1 cellular context compared by ENCODE assay signal in the genomic region with DNA sequence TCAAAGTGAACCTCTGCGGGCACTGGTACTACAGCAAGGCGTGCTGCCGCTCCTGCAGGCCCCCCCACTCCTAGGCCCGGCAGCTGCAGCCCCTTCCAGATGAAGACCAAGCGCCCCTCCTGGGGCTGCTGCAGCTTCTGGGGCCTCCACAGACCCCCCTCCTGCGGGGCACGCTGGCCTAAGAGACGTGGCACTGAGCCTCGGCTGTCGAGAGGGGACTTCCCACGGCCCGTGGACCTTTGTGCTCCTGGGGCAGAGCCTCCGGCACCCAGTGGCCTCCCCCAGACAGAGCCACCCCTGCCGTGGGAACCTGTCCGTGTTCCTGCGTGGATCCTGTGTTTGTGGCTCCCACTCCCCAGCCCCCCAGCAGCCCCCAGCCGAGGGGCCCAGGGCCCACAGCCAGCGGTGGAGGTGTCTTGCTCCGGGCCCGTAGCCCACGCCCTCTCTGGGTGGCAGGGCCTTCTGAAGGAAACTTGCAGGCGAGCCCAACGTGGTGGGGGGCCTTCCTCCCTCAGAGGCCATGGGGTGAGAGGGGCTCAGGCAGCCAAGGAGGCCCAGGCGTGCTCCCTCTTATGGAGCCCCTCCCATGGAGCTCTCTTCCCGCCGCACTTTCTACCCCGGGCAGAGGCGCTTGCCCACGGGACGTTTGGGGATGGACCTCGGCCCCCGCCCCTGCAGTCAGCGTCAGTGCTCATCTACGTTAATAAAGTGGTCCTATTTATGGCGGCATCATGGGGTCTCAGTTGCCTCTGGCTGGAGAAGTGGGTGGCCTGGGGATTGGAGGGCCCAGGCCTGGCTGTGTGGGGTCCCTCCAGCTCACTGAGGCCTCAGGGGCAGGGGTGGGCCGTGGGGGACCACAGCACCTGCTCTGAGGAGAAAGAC.
TF ChIP-seq lines count a peak whose summit lies in the region.

No MANE protein-coding gene starts in this region.

TF ChIP-seq in K562, 482 proteins besides CTCF, POLR2A, EP300 and RAD21:
- TF ChIP-seq FOXJ3 (CRISPR knock-in tag; IDR thresholded peaks at IDR 0.05) (no peak), SAFB (IDR thresholded peaks at IDR 0.05; ENCODE audit: borderline replicate concordance, low read depth, low read length) (0 out of 2 replicates have a peak, but pooled peaks have one; percentile 27)
- TF ChIP-seq, protein P1, sequence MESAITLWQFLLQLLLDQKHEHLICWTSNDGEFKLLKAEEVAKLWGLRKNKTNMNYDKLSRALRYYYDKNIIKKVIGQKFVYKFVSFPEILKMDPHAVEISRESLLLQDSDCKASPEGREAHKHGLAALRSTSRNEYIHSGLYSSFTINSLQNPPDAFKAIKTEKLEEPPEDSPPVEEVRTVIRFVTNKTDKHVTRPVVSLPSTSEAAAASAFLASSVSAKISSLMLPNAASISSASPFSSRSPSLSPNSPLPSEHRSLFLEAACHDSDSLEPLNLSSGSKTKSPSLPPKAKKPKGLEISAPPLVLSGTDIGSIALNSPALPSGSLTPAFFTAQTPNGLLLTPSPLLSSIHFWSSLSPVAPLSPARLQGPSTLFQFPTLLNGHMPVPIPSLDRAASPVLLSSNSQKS (CRISPR knock-in tag; IDR thresholded peaks at IDR 0.05): no peak
